2 cellular contexts compared by ENCODE assay signal in the genomic region with DNA sequence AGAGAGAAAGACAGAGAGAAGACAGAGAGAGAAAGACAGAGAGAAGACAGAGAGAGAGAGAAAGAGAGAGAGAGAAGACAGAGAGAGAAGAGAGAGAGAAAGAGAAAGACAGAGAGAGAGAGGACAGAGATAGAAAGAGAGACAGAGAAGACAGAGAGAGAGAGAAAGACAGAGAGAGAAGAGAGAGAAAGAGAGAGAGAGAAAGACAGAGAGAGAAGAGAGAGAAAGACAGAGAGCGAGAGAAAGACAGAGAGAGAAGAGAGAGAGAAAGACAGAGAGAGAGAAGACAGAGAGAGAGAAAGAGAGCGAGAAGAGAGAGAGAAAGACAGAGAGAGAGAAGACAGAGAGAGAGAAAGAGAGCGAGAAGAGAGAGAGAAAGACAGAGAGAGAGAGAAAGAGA. TPM values are rescaled to one million over a fixed set of nuclear protein-coding genes. Genes with fewer than 3 reads are reported as not detected.
"Had no signal": no experiment of that assay in that cellular context is flagged by ENCODE, and none has a peak within 500 bp of the region (broad histone marks: within the 10 kb centered on the region; RNA-seq: fewer than 3 reads in every experiment).

No MANE protein-coding gene starts in this region.

RNA-seq across cellular contexts. Expression of gene SHOX, which starts 7.8 kb away (rescaled TPM):
- total RNA-seq: G401, GM12878 had no signal
